In genomic region chr2:45498661-45499550, GRCh38 we compare ENCODE assay signal across 28 cellular contexts.
A peak's percentile ranks its signal among the peaks of the same experiment; 100 is the strongest.
DNase-seq lines count a peak whose midpoint lies in the region; ATAC-seq lines count a peak whose summit lies in the region.
"Had no signal": no experiment of that assay in that cellular context is flagged by ENCODE, and none has a peak within 500 bp of the region (broad histone marks: within the 10 kb centered on the region; RNA-seq: fewer than 3 reads in every experiment).

No MANE protein-coding gene starts in this region.

- peaks cover 22% of the 10 kb centered on the region for H3K36me3 Mint-ChIP-seq in activated naive CD4-positive, alpha-beta T cell treated with anti-CD3 and anti-CD28 coated beads for 36 hours (ENCODE audit: low read depth)
- H3K36me3 Mint-ChIP-seq in stimulated activated effector memory CD8-positive, alpha-beta T cell treated with anti-CD3 and anti-CD28 coated beads, Interleukin-12 subunit alpha, Interleukin-12 subunit beta, amount 100 ng/mL, for 72 hours, result no peaks in the 10 kb centered on the region

- ATAC-seq in stimulated activated effector memory CD8-positive, alpha-beta T cell treated with anti-CD3 and anti-CD28 coated beads, Interleukin-12 subunit alpha, Interleukin-12 subunit beta, amount 100 ng/mL, for 72 hours, result peak; percentile 58
- ATAC-seq in left colon, result no peak
- ATAC-seq: activated CD8-positive, alpha-beta memory T cell treated with anti-CD3 and anti-CD28 coated beads, Interleukin-2, amount 10 ng/mL, durations not matched to agents 7 days and 5 days; left ventricle myocardium superior; Panc1; stimulated activated memory B cell treated with anti-CD40 and anti-IgM and Interleukin-4, amounts not matched to agents 10 μg/mL and 1 μg/mL and 100 μg/mL, for 72 hours had no signal

- intact Hi-C loops in activated naive CD4-positive, alpha-beta T cell treated with anti-CD3 and anti-CD28 coated beads for 36 hours (cut with micrococcal nuclease), result loop anchor here (10.0 kb wide), 1 partner anchor 1024 kb away; no protein-coding TSS in a partner anchor
- intact Hi-C loops in left colon (cut with DNase I, micrococcal nuclease), result loop anchor here in 1 of 2 donors (10.0 kb wide), 1 partner anchor 514 kb away; no protein-coding TSS in a partner anchor

- peak overlapping the region; percentile 9 for H3K27ac Mint-ChIP-seq in activated naive CD4-positive, alpha-beta T cell treated with anti-CD3 and anti-CD28 coated beads for 36 hours
- H3K27ac Mint-ChIP-seq in stimulated activated effector memory CD8-positive, alpha-beta T cell treated with anti-CD3 and anti-CD28 coated beads, Interleukin-12 subunit alpha, Interleukin-12 subunit beta, amount 100 ng/mL, for 72 hours, result peak overlapping the region; percentile 0
- H3K27ac Mint-ChIP-seq: activated CD4-positive, alpha-beta T cell treated with anti-CD3 and anti-CD28 coated beads, Interleukin-2, amount 10 ng/mL, durations not matched to agents 7 days and 5 days; activated CD8-positive, alpha-beta memory T cell treated with anti-CD3 and anti-CD28 coated beads, Interleukin-2, amount 10 ng/mL, durations not matched to agents 7 days and 5 days; activated naive CD8-positive, alpha-beta T cell treated with anti-CD3 and anti-CD28 coated beads, Interleukin-2, amount 10 ng/mL, durations not matched to agents 7 days and 5 days; CD14-positive monocyte; dendritic cell treated with granulocyte-macrophage colony-stimulating factor and Interleukin-4, amounts not matched to agents 40 ng/mL and 50 ng/mL, for 4 days; endodermal cell; HFFc6; stimulated activated memory B cell treated with anti-CD40 and anti-IgM and Interleukin-4, amounts not matched to agents 10 μg/mL and 1 μg/mL and 100 μg/mL, for 72 hours had no signal

- peaks cover 5% of the 10 kb centered on the region for H3K9me3 Mint-ChIP-seq in activated naive CD4-positive, alpha-beta T cell treated with anti-CD3 and anti-CD28 coated beads for 36 hours
- H3K9me3 Mint-ChIP-seq in stimulated activated effector memory CD8-positive, alpha-beta T cell treated with anti-CD3 and anti-CD28 coated beads, Interleukin-12 subunit alpha, Interleukin-12 subunit beta, amount 100 ng/mL, for 72 hours, result peaks cover 3% of the 10 kb centered on the region
- H3K9me3 Mint-ChIP-seq: dendritic cell treated with granulocyte-macrophage colony-stimulating factor and Interleukin-4, amounts not matched to agents 40 ng/mL and 50 ng/mL, for 4 days; HFFc6; stimulated activated memory B cell treated with anti-CD40 and anti-IgM and Interleukin-4, amounts not matched to agents 10 μg/mL and 1 μg/mL and 100 μg/mL, for 72 hours had no signal

- no peaks in the 10 kb centered on the region for H3K27me3 Mint-ChIP-seq in activated naive CD4-positive, alpha-beta T cell treated with anti-CD3 and anti-CD28 coated beads for 36 hours (ENCODE audit: low read depth)
- H3K27me3 Mint-ChIP-seq: activated CD4-positive, alpha-beta T cell treated with anti-CD3 and anti-CD28 coated beads, Interleukin-2, amount 10 ng/mL, durations not matched to agents 7 days and 5 days; activated CD8-positive, alpha-beta memory T cell treated with anti-CD3 and anti-CD28 coated beads, Interleukin-2, amount 10 ng/mL, durations not matched to agents 7 days and 5 days; activated naive CD8-positive, alpha-beta T cell treated with anti-CD3 and anti-CD28 coated beads, Interleukin-2, amount 10 ng/mL, durations not matched to agents 7 days and 5 days; dendritic cell treated with granulocyte-macrophage colony-stimulating factor and Interleukin-4, amounts not matched to agents 40 ng/mL and 50 ng/mL, for 4 days; stimulated activated memory B cell treated with anti-CD40 and anti-IgM and Interleukin-4, amounts not matched to agents 10 μg/mL and 1 μg/mL and 100 μg/mL, for 72 hours had no signal

- CTCF ChIA-PET in activated naive CD4-positive, alpha-beta T cell treated with anti-CD3 and anti-CD28 coated beads for 36 hours (lab: Charles Lee), result no interaction called here

- DNase-seq in DMS53 (lab: John Stamatoyannopoulos, UW) (peak; percentile 10), DMS53 treated with DMSO at 0.1 percent for 48 hours (lab: John Stamatoyannopoulos, UW; ENCODE audit: unreplicated experiment) (no peak), NOMO-1 treated with DMSO at 0.1 percent for 48 hours (lab: John Stamatoyannopoulos, UW; ENCODE audit: unreplicated experiment) (peak; percentile 54), left colon (no peak), glomerular visceral epithelial cell (ENCODE audit: extremely low spot score) (no peak)
- DNase-seq in activated naive CD4-positive, alpha-beta T cell treated with anti-CD3 and anti-CD28 coated beads for 36 hours, result no peak
- DNase-seq in activated naive CD4-positive, alpha-beta T cell treated with anti-CD3 and anti-CD28 coated beads, Interleukin-2, amount 50 U/mL, for 16 hours, result no peak
- DNase-seq in stimulated activated effector memory CD8-positive, alpha-beta T cell treated with anti-CD3 and anti-CD28 coated beads, Interleukin-12 subunit alpha, Interleukin-12 subunit beta, amount 100 ng/mL, for 72 hours (ENCODE audit: low spot score in 2 of 2), result no peak
- DNase-seq: activated CD4-positive, alpha-beta T cell treated with anti-CD3 and anti-CD28 coated beads, Interleukin-2, amount 10 ng/mL, durations not matched to agents 7 days and 5 days; activated CD8-positive, alpha-beta memory T cell treated with anti-CD3 and anti-CD28 coated beads, Interleukin-2, amount 10 ng/mL, durations not matched to agents 7 days and 5 days; activated naive CD8-positive, alpha-beta T cell treated with anti-CD3 and anti-CD28 coated beads, Interleukin-2, amount 10 ng/mL, durations not matched to agents 7 days and 5 days; Calu3; caudate nucleus; endodermal cell; GOT3; HFFc6; islet precursor cell; left ventricle myocardium superior; NCI-H2029; NCI-H526 treated with DMSO at 0.1 percent for 48 hours; retina; Right ventricle myocardium superior; T-helper 9 cell; upper lobe of left lung had no signal

- H3K4me1 Mint-ChIP-seq in activated naive CD4-positive, alpha-beta T cell treated with anti-CD3 and anti-CD28 coated beads for 36 hours (ENCODE audit: low read depth), result peaks cover 34% of the 10 kb centered on the region
- H3K4me1 Mint-ChIP-seq in stimulated activated effector memory CD8-positive, alpha-beta T cell treated with anti-CD3 and anti-CD28 coated beads, Interleukin-12 subunit alpha, Interleukin-12 subunit beta, amount 100 ng/mL, for 72 hours, result peaks cover 31% of the 10 kb centered on the region
- H3K4me1 Mint-ChIP-seq: endodermal cell had no signal

- H3K4me3 Mint-ChIP-seq in activated naive CD4-positive, alpha-beta T cell treated with anti-CD3 and anti-CD28 coated beads for 36 hours, result no peak overlapping the region
- H3K4me3 Mint-ChIP-seq in stimulated activated effector memory CD8-positive, alpha-beta T cell treated with anti-CD3 and anti-CD28 coated beads, Interleukin-12 subunit alpha, Interleukin-12 subunit beta, amount 100 ng/mL, for 72 hours, result no peak overlapping the region
- H3K4me3 Mint-ChIP-seq: activated CD4-positive, alpha-beta T cell treated with anti-CD3 and anti-CD28 coated beads, Interleukin-2, amount 10 ng/mL, durations not matched to agents 7 days and 5 days; activated CD8-positive, alpha-beta memory T cell treated with anti-CD3 and anti-CD28 coated beads, Interleukin-2, amount 10 ng/mL, durations not matched to agents 7 days and 5 days; activated naive CD8-positive, alpha-beta T cell treated with anti-CD3 and anti-CD28 coated beads, Interleukin-2, amount 10 ng/mL, durations not matched to agents 7 days and 5 days; CD14-positive monocyte; dendritic cell treated with granulocyte-macrophage colony-stimulating factor and Interleukin-4, amounts not matched to agents 40 ng/mL and 50 ng/mL, for 4 days; endodermal cell; HFFc6; stimulated activated memory B cell treated with anti-CD40 and anti-IgM and Interleukin-4, amounts not matched to agents 10 μg/mL and 1 μg/mL and 100 μg/mL, for 72 hours had no signal

Comparison
In these comparisons a context has a peak if more than half of its experiments do, and no peak if none do; other contexts are left out.
1. DNase-seq: peak in DMS53 (single experiment) and NOMO-1 treated with DMSO at 0.1 percent for 48 hours (single experiment); none in DMS53 treated with DMSO at 0.1 percent for 48 hours (single experiment), activated naive CD4-positive, alpha-beta T cell treated with anti-CD3 and anti-CD28 coated beads for 36 hours (single experiment), activated naive CD4-positive, alpha-beta T cell treated with anti-CD3 and anti-CD28 coated beads, Interleukin-2, amount 50 U/mL, for 16 hours (single experiment), stimulated activated effector memory CD8-positive, alpha-beta T cell treated with anti-CD3 and anti-CD28 coated beads, Interleukin-12 subunit alpha, Interleukin-12 subunit beta, amount 100 ng/mL, for 72 hours (0 of 2), left colon (0 of 2) and glomerular visceral epithelial cell (single experiment).